In genomic region chr10:657816-658350, GRCh38 we compare ENCODE assay signal across 1 cellular context. TPM values are rescaled to one million over a fixed set of nuclear protein-coding genes. Genes with fewer than 3 reads are reported as not detected.
"Had no signal": no experiment of that assay in that cellular context is flagged by ENCODE, and none has a peak within 500 bp of the region (broad histone marks: within the 10 kb centered on the region; RNA-seq: fewer than 3 reads in every experiment).

No MANE protein-coding gene starts in this region.

RNA-seq across cellular contexts. Expression of gene DIP2C, which starts 31.6 kb away (rescaled TPM):
- total RNA-seq: K562 had no signal
